ENCODE assay signal across 1 cellular context in genomic region chr3:147864754-147865354, GRCh38.
TF ChIP-seq lines count a peak whose summit lies in the region.

No MANE protein-coding gene starts in this region.

TF ChIP-seq in HepG2, 621 proteins besides CTCF, POLR2A, EP300 and RAD21:
- TF ChIP-seq ZBED4 (CRISPR knock-in tag; IDR thresholded peaks at IDR 0.05; ENCODE audit: borderline replicate concordance): no peak
- TF ChIP-seq, protein P1, sequence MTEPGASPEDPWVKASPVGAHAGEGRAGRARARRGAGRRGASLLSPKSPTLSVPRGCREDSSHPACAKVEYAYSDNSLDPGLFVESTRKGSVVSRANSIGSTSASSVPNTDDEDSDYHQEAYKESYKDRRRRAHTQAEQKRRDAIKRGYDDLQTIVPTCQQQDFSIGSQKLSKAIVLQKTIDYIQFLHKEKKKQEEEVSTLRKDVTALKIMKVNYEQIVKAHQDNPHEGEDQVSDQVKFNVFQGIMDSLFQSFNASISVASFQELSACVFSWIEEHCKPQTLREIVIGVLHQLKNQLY (CRISPR knock-in tag; IDR thresholded peaks at IDR 0.05): no peak
- TF ChIP-seq ZFP36 (IDR thresholded peaks at IDR 0.05; ENCODE audit: borderline replicate concordance, low read depth, low read length, partially characterized antibody): peak; percentile 50
- TF ChIP-seq NFIB (CRISPR knock-in tag; IDR thresholded peaks at IDR 0.05; ENCODE audit: borderline replicate concordance): no peak
- TF ChIP-seq ZNF446 (CRISPR knock-in tag; IDR thresholded peaks at IDR 0.05): no peak
